Comparison of ENCODE assay signal across 2 cellular contexts in genomic region chr17:30031214-30031869, GRCh38.
TF ChIP-seq lines count a peak whose summit lies in the region.

No MANE protein-coding gene starts in this region.

TF ChIP-seq in HEK293, 187 proteins besides CTCF, POLR2A, EP300 and RAD21 (continued from another document):
- TF ChIP-seq, protein P1, sequence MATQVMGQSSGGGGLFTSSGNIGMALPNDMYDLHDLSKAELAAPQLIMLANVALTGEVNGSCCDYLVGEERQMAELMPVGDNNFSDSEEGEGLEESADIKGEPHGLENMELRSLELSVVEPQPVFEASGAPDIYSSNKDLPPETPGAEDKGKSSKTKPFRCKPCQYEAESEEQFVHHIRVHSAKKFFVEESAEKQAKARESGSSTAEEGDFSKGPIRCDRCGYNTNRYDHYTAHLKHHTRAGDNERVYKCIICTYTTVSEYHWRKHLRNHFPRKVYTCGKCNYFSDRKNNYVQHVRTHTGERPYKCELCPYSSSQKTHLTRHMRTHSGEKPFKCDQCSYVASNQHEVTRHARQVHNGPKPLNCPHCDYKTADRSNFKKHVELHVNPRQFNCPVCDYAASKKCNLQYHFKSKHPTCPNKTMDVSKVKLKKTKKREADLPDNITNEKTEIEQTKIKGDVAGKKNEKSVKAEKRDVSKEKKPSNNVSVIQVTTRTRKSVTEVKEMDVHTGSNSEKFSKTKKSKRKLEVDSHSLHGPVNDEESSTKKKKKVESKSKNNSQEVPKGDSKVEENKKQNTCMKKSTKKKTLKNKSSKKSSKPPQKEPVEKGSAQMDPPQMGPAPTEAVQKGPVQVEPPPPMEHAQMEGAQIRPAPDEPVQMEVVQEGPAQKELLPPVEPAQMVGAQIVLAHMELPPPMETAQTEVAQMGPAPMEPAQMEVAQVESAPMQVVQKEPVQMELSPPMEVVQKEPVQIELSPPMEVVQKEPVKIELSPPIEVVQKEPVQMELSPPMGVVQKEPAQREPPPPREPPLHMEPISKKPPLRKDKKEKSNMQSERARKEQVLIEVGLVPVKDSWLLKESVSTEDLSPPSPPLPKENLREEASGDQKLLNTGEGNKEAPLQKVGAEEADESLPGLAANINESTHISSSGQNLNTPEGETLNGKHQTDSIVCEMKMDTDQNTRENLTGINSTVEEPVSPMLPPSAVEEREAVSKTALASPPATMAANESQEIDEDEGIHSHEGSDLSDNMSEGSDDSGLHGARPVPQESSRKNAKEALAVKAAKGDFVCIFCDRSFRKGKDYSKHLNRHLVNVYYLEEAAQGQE (tag by site-specific recombination; IDR thresholded peaks at IDR 0.05), result no peak
TF ChIP-seq in HEK293: peak in this region for 1.

TF ChIP-seq in K562, 482 proteins besides CTCF, POLR2A, EP300 and RAD21 (continued from another document):
- no peak for TF ChIP-seq THRB (CRISPR knock-in tag; conservative IDR thresholded peaks at IDR 0.05)
- no peak for TF ChIP-seq SMARCC2 (IDR thresholded peaks at IDR 0.05; ENCODE audit: low read depth)
- TF ChIP-seq PREB (CRISPR knock-in tag; IDR thresholded peaks at IDR 0.05), result no peak
TF ChIP-seq in K562: peak in this region for 1.
